ENCODE assay signal across 8 cellular contexts in the genomic region with DNA sequence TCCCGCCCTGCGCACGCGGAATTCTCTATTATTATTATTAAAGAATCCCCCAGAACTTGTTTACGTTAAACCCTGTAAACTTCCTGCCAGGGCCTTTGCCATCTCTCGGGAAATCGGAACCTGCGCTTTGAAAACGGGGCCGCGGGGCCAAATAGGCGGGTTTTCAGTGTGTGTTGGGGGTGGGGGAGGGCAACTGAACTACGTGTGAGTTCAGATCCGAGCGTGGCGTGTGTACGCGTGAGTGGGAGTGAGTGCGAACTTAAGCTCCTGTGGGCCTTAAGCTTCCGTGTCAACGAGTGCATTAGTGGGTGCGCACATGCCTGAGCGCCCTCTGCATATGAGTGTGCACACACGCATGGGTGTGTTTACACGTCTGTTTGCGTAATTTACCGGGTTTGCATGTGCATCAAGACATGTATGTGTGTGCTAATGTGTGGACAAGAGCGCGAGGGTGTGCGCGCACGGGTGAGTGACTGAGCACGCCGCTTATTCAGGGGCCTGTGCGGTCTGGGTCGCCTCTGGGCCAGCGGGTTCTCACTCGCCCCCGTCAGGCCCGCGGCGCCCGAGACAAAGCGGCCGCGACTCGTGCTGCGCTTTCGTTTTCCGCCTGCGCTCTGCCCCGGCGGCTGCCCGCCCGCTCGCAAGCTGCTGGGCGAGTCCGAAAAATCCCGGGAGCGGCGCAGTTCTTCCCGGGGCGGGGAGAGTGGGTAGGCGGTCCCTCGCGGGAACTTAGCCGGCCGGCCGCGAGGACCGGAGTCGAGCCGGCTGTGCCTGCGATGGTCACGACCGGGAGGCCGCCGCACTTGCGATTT. TPM values are rescaled to one million over a fixed set of nuclear protein-coding genes. Genes with fewer than 3 reads are reported as not detected.
DNase-seq lines count a peak whose midpoint lies in the region; ATAC-seq and TF ChIP-seq lines count a peak whose summit lies in the region.

No MANE protein-coding gene starts in this region.

- H3K4me3 ChIP-seq in AG10803 (ENCODE audit: low read length) (peak overlapping the region; percentile 64), HFF-Myc (replicated peaks; ENCODE audit: low read depth, low read length) (peak overlapping the region; percentile 78), right atrium auricular region (peak overlapping the region; percentile 46 to 63), gastrocnemius medialis (peak overlapping the region; percentile 56 to 71 (median 60))

- H3K27me3 Mint-ChIP-seq in activated T-helper 2 cell treated with anti-CD3 and anti-CD28 coated beads, Interferon-gamma antibody, Interleukin-2, Interleukin-4, amounts not matched to agents 10 μg/mL and 5 μg/mL and 100 μg/mL, durations not matched to agents 14 hours and 24 hours and 36 hours (ENCODE audit: low read depth) = peaks cover 61% of the 10 kb centered on the region

- DNase-seq in AG10803 (ENCODE audit: low read depth) = peak; percentile 81
- no peak for DNase-seq in HFF-Myc (ENCODE audit: extremely low read depth, low read depth)
- DNase-seq in activated T-helper 2 cell treated with anti-CD3 and anti-CD28 coated beads, Interferon-gamma antibody, Interleukin-2, Interleukin-4, amounts not matched to agents 10 μg/mL and 5 μg/mL and 100 μg/mL, durations not matched to agents 14 hours and 24 hours and 36 hours (ENCODE audit: low spot score) = peak; percentile 26
- no peak for DNase-seq in right atrium auricular region (ENCODE audit: low spot score)
- DNase-seq in gastrocnemius medialis = no peak
- no peak for DNase-seq in activated effector memory CD4-positive, alpha-beta T cell treated with anti-CD3 and anti-CD28 coated beads, Interleukin-2, amount 50 U/mL, for 16 hours

- no peaks in the 10 kb centered on the region for H3K9me3 ChIP-seq in right atrium auricular region
- no peaks in the 10 kb centered on the region for H3K9me3 ChIP-seq in gastrocnemius medialis

- peak overlapping the region; percentile 54 to 78 for H3K27ac ChIP-seq in right atrium auricular region
- H3K27ac ChIP-seq in gastrocnemius medialis = peak overlapping the region in 2 of 4 donors; percentile 15 to 18

- in situ Hi-C loops in gastrocnemius medialis (cut with MboI; ENCODE audit: low sequenced_read_pairs in 4 of 4) = loop anchor here in 3 of 4 donors (25.0 kb wide), 3 partner anchors 172 to 697 kb away; no protein-coding TSS in a partner anchor

- intact Hi-C loops in activated T-helper 2 cell treated with anti-CD3 and anti-CD28 coated beads, Interferon-gamma antibody, Interleukin-2, Interleukin-4, amounts not matched to agents 10 μg/mL and 5 μg/mL and 100 μg/mL, durations not matched to agents 14 hours and 24 hours and 36 hours (cut with micrococcal nuclease) = no loop called here
- intact Hi-C loops in gastrocnemius medialis (cut with DNase I; ENCODE audit: low total_unique reads) = no loop called here

- H3K27me3 ChIP-seq in right atrium auricular region (peaks cover 42 to 60% of the 10 kb centered on the region in 2 donors), gastrocnemius medialis (peaks cover 80 to 99% (median 89%) of the 10 kb centered on the region in 3 donors)

- TF ChIP-seq POLR2A in gastrocnemius medialis (IDR thresholded peaks at IDR 0.05) = no peak

- ATAC-seq in gastrocnemius medialis (peak; percentile 20 to 32), HG02798 (IDR thresholded peaks at IDR 0.05; ENCODE audit: poor library complexity, unreplicated experiment) (no peak), GM21529 (IDR thresholded peaks at IDR 0.05; ENCODE audit: unreplicated experiment) (no peak)

- H3K4me1 Mint-ChIP-seq in activated T-helper 2 cell treated with anti-CD3 and anti-CD28 coated beads, Interferon-gamma antibody, Interleukin-2, Interleukin-4, amounts not matched to agents 10 μg/mL and 5 μg/mL and 100 μg/mL, durations not matched to agents 14 hours and 24 hours and 36 hours (ENCODE audit: low read depth) = peaks cover 16% of the 10 kb centered on the region

- peak overlapping the region; percentile 73 for H3K4me3 Mint-ChIP-seq in activated T-helper 2 cell treated with anti-CD3 and anti-CD28 coated beads, Interferon-gamma antibody, Interleukin-2, Interleukin-4, amounts not matched to agents 10 μg/mL and 5 μg/mL and 100 μg/mL, durations not matched to agents 14 hours and 24 hours and 36 hours (ENCODE audit: low read depth)

- peaks cover 3% of the 10 kb centered on the region for H3K36me3 Mint-ChIP-seq in activated T-helper 2 cell treated with anti-CD3 and anti-CD28 coated beads, Interferon-gamma antibody, Interleukin-2, Interleukin-4, amounts not matched to agents 10 μg/mL and 5 μg/mL and 100 μg/mL, durations not matched to agents 14 hours and 24 hours and 36 hours (ENCODE audit: low read depth)

- H3K9me3 Mint-ChIP-seq in activated T-helper 2 cell treated with anti-CD3 and anti-CD28 coated beads, Interferon-gamma antibody, Interleukin-2, Interleukin-4, amounts not matched to agents 10 μg/mL and 5 μg/mL and 100 μg/mL, durations not matched to agents 14 hours and 24 hours and 36 hours = no peaks in the 10 kb centered on the region

- H3K4me1 ChIP-seq in right atrium auricular region (peaks cover 0 to 51% of the 10 kb centered on the region in 2 donors), gastrocnemius medialis (peaks cover 5 to 31% of the 10 kb centered on the region in 2 donors)

- TF ChIP-seq CTCF in AG10803 (conservative IDR thresholded peaks at IDR 0.05; ENCODE audit: low read length) (no peak), HFF-Myc (IDR thresholded peaks at IDR 0.05; ENCODE audit: low read depth, low read length, missing control alignments) (no peak), right atrium auricular region (IDR thresholded peaks at IDR 0.05) (peak in 1 of 2 donors; percentile 18), gastrocnemius medialis (IDR thresholded peaks at IDR 0.05 in 4 of 5, conservative IDR thresholded peaks at IDR 0.05 in 1 of 5) (no peak)

- H3K27ac Mint-ChIP-seq in activated T-helper 2 cell treated with anti-CD3 and anti-CD28 coated beads, Interferon-gamma antibody, Interleukin-2, Interleukin-4, amounts not matched to agents 10 μg/mL and 5 μg/mL and 100 μg/mL, durations not matched to agents 14 hours and 24 hours and 36 hours = peak overlapping the region; percentile 72

- H3K36me3 ChIP-seq in right atrium auricular region = no peaks in the 10 kb centered on the region
- H3K36me3 ChIP-seq in gastrocnemius medialis = no peaks in the 10 kb centered on the region

RNA-seq across cellular contexts. Expression of gene FOXF1, which starts 1.2 kb away (rescaled TPM):
- total RNA-seq in activated T-helper 2 cell treated with anti-CD3 and anti-CD28 coated beads, Interferon-gamma antibody, Interleukin-2, Interleukin-4, amounts not matched to agents 10 μg/mL and 5 μg/mL and 100 μg/mL, durations not matched to agents 14 hours and 24 hours and 36 hours = not detected in 2 replicates
- total RNA-seq in right atrium auricular region = under 1 TPM in 1 of 2 donors, not detected in 1; 0.44 TPM
- under 1 TPM in 2 of 4 donors, not detected in 2; 0.07 to 0.10 TPM for total RNA-seq in gastrocnemius medialis

RNA-seq across cellular contexts. Expression of gene MTHFSD, which starts 45.9 kb away (rescaled TPM):
- 21.9 and 22.8 TPM in 2 replicates for total RNA-seq in activated T-helper 2 cell treated with anti-CD3 and anti-CD28 coated beads, Interferon-gamma antibody, Interleukin-2, Interleukin-4, amounts not matched to agents 10 μg/mL and 5 μg/mL and 100 μg/mL, durations not matched to agents 14 hours and 24 hours and 36 hours
- total RNA-seq in right atrium auricular region = 1 to 10 TPM; 7.8 to 8.3 TPM
- total RNA-seq in gastrocnemius medialis = 10 to 100 TPM; 10.9 to 31.2 (median 16.0) TPM

RNA-seq across cellular contexts. Expression of gene FOXC2, which starts 57.5 kb away (rescaled TPM):
- total RNA-seq in activated T-helper 2 cell treated with anti-CD3 and anti-CD28 coated beads, Interferon-gamma antibody, Interleukin-2, Interleukin-4, amounts not matched to agents 10 μg/mL and 5 μg/mL and 100 μg/mL, durations not matched to agents 14 hours and 24 hours and 36 hours = 0.07 TPM in 1 of 2 replicates, not detected in the other
- total RNA-seq in right atrium auricular region (1 to 10 TPM; 2.6 to 2.9 TPM), gastrocnemius medialis (1 to 10 TPM in 1 of 4 donors, under 1 TPM in 3; 0.17 to 1.0 (median 0.29) TPM)

Comparison
In these comparisons a context has a peak if more than half of its experiments do, and no peak if none do; other contexts are left out.
1. DNase-seq: peak in AG10803 (single experiment) and activated T-helper 2 cell treated with anti-CD3 and anti-CD28 coated beads, Interferon-gamma antibody, Interleukin-2, Interleukin-4, amounts not matched to agents 10 μg/mL and 5 μg/mL and 100 μg/mL, durations not matched to agents 14 hours and 24 hours and 36 hours (single experiment); none in HFF-Myc (single experiment), right atrium auricular region (single experiment), gastrocnemius medialis (0 of 2) and activated effector memory CD4-positive, alpha-beta T cell treated with anti-CD3 and anti-CD28 coated beads, Interleukin-2, amount 50 U/mL, for 16 hours (single experiment).
2. ATAC-seq: peak in gastrocnemius medialis (2 of 2); none in HG02798 (single experiment) and GM21529 (single experiment).
3. Peak in every context shown above with its lines, with median percentiles within 50 percentile points of each other: H3K4me3 ChIP-seq.